ENCODE assay signal across 13 cellular contexts in the genomic region with DNA sequence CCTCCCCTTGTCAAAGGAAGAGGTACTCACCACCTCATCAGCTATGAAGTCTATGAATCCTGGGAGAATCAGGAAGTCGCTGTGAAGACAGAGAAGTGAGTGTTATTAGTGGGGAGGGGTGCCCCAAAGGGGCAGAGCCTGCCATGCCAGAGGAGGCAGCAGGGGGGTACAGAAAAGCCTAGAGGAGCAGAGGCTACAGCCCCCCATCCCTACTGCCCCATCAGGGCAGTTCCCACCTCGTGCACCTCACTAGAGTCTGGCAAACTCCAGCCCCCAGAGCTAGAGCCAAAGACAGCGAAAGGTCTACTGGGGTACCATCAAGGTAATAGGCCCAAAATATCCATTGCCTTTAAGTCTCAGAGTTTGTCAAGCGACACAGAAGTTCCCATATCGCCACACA. TPM values are rescaled to one million over a fixed set of nuclear protein-coding genes. Genes with fewer than 3 reads are reported as not detected.
DNase-seq lines count a peak whose midpoint lies in the region; ATAC-seq and TF ChIP-seq lines count a peak whose summit lies in the region.
"Had no signal": no experiment of that assay in that cellular context is flagged by ENCODE, and none has a peak within 500 bp of the region (broad histone marks: within the 10 kb centered on the region; RNA-seq: fewer than 3 reads in every experiment).

No MANE protein-coding gene starts in this region.

- peak overlapping the region; percentile 66 for H3K27ac Mint-ChIP-seq in activated T-cell treated with anti-CD3 and anti-CD28 coated beads, Interleukin-2, amount 50 U/mL, for 72 hours

- ATAC-seq in activated T-cell treated with anti-CD3 and anti-CD28 coated beads, Interleukin-2, amount 50 U/mL, for 72 hours (replicated peaks in 1 of 2), result no peak
- ATAC-seq in GM19351 (IDR thresholded peaks at IDR 0.05; ENCODE audit: unreplicated experiment), result no peak

- H3K4me1 Mint-ChIP-seq in activated T-cell treated with anti-CD3 and anti-CD28 coated beads, Interleukin-2, amount 50 U/mL, for 72 hours (ENCODE audit: low read depth), result peaks cover 45% of the 10 kb centered on the region

- intact Hi-C loops in stomach (cut with DNase I; ENCODE audit: low total_unique reads), result no loop called here

- H3K4me3 Mint-ChIP-seq in activated T-cell treated with anti-CD3 and anti-CD28 coated beads, Interleukin-2, amount 50 U/mL, for 72 hours, result peak overlapping the region; percentile 51 to 90

- no peak for DNase-seq in activated T-cell treated with anti-CD3 and anti-CD28 coated beads, Interleukin-2, amount 50 U/mL, for 72 hours
- no peak for DNase-seq in activated T-cell treated with anti-CD3 and anti-CD28 coated beads, Interleukin-2, amount 50 U/mL, for 1 hour
- DNase-seq in SK-N-MC (ENCODE audit: low read depth, low spot score) (no peak), fibroblast of mammary gland (ENCODE audit: low read depth) (no peak), stomach (no peak), SW 1271 (lab: John Stamatoyannopoulos, UW) (no peak), T1000 (lab: John Stamatoyannopoulos, UW) (no peak)
- DNase-seq: activated CD4-positive, alpha-beta T cell treated with anti-CD3 and anti-CD28 coated beads, Interleukin-2, amount 50 U/mL, for 1 hour; cortex of kidney; NCI-H1417 treated with DMSO at 0.1 percent for 48 hours; NCI-H524 treated with DMSO at 0.1 percent for 48 hours; SJCRH30 had no signal

- no peaks in the 10 kb centered on the region for H3K27me3 ChIP-seq in stomach
- H3K27me3 ChIP-seq: SJCRH30 had no signal

- H3K9me3 Mint-ChIP-seq in activated T-cell treated with anti-CD3 and anti-CD28 coated beads, Interleukin-2, amount 50 U/mL, for 72 hours, result no peaks in the 10 kb centered on the region

- TF ChIP-seq EP300 in stomach (IDR thresholded peaks at IDR 0.05), result no peak

- no peaks in the 10 kb centered on the region for H3K9me3 ChIP-seq in SK-N-MC (ENCODE audit: low read depth, low read length)
- H3K9me3 ChIP-seq in stomach, result no peaks in the 10 kb centered on the region
- H3K9me3 ChIP-seq: SJCRH30 had no signal

- H3K27me3 Mint-ChIP-seq in activated T-cell treated with anti-CD3 and anti-CD28 coated beads, Interleukin-2, amount 50 U/mL, for 72 hours (ENCODE audit: low read depth), result peaks cover 5% of the 10 kb centered on the region

- 51 to 78% (median 66%) methylated on average over 5 of the region's 5 CpGs for WGBS in stomach, 5 donors

- peak overlapping the region; percentile 35 for H3K9ac ChIP-seq in SK-N-MC (ENCODE audit: insufficient read length)

- TF ChIP-seq POLR2A in stomach (IDR thresholded peaks at IDR 0.05), result no peak

- peak overlapping the region; percentile 82 for H3K4me3 ChIP-seq in SK-N-MC
- peak overlapping the region; percentile 81 for H3K4me3 ChIP-seq in fibroblast of mammary gland (ENCODE audit: control insufficient read depth, low read depth, low read length)
- peak overlapping the region in 2 of 4 donors; percentile 76 to 87 for H3K4me3 ChIP-seq in stomach
- H3K4me3 ChIP-seq: SJCRH30 had no signal

- H3K27ac ChIP-seq in SK-N-MC, result no peak overlapping the region
- peak overlapping the region; percentile 69 to 94 (median 88) for H3K27ac ChIP-seq in stomach
- H3K27ac ChIP-seq: SJCRH30 had no signal

- peaks cover 41% of the 10 kb centered on the region for H3K36me3 ChIP-seq in SK-N-MC (ENCODE audit: insufficient read depth, low read length)
- H3K36me3 ChIP-seq in stomach, result peaks cover 20 to 48% (median 43%) of the 10 kb centered on the region in 4 donors

- no peak for TF ChIP-seq CTCF in fibroblast of mammary gland (conservative IDR thresholded peaks at IDR 0.05; ENCODE audit: control insufficient read depth, insufficient read depth, low read depth, low read length)
- no peak for TF ChIP-seq CTCF in stomach (IDR thresholded peaks at IDR 0.05)

- H3K4me1 ChIP-seq in stomach, result peaks cover 40 to 58% (median 52%) of the 10 kb centered on the region in 4 donors

- H3K36me3 Mint-ChIP-seq in activated T-cell treated with anti-CD3 and anti-CD28 coated beads, Interleukin-2, amount 50 U/mL, for 72 hours (ENCODE audit: insufficient read depth in 2 of 2), result no peaks in the 10 kb centered on the region

RNA-seq across cellular contexts. Expression of a gene that starts 6.1 kb away (rescaled TPM):
- 10 to 100 TPM; 39.5 to 41.3 TPM for total RNA-seq in activated T-cell treated with anti-CD3 and anti-CD28 coated beads, Interleukin-2, amount 50 U/mL, for 72 hours
- 100 to 1,000 TPM in 2 of 5 donors, 10 to 100 TPM in 3; 45.5 to 188 (median 94.4) TPM for total RNA-seq in stomach
- 10 to 100 TPM; 32.7 to 72.3 (median 59.7) TPM for polyA plus RNA-seq in stomach

RNA-seq across cellular contexts. Expression of a gene that starts 42.2 kb away (rescaled TPM):
- under 1 TPM; 0.14 to 0.70 TPM for total RNA-seq in activated T-cell treated with anti-CD3 and anti-CD28 coated beads, Interleukin-2, amount 50 U/mL, for 72 hours
- not detected for total RNA-seq in stomach
- polyA plus RNA-seq in stomach, result 1 to 10 TPM in 1 of 3 donors, under 1 TPM in 1, not detected in 1; 0.12 to 1.2 TPM

RNA-seq across cellular contexts. Expression of a gene that starts 52.0 kb away (rescaled TPM):
- 10 to 100 TPM; 42.7 to 59.9 TPM for total RNA-seq in activated T-cell treated with anti-CD3 and anti-CD28 coated beads, Interleukin-2, amount 50 U/mL, for 72 hours
- 10 to 100 TPM in 1 of 5 donors, 1 to 10 TPM in 2, under 1 TPM in 1, not detected in 1; 0.45 to 38.2 (median 2.3) TPM for total RNA-seq in stomach
- polyA plus RNA-seq in stomach, result 10 to 100 TPM in 2 of 3 donors, 1 to 10 TPM in 1; 8.1 to 25.8 (median 14.2) TPM

RNA-seq across cellular contexts. Expression of a gene that starts 60.0 kb away (rescaled TPM):
- total RNA-seq in activated T-cell treated with anti-CD3 and anti-CD28 coated beads, Interleukin-2, amount 50 U/mL, for 72 hours, result 10 to 100 TPM; 38.9 to 52.3 TPM
- total RNA-seq in stomach, result 100 to 1,000 TPM in 1 of 5 donors, 10 to 100 TPM in 4; 21.0 to 319 (median 54.8) TPM
- 10 to 100 TPM in 2 of 3 donors, 1 to 10 TPM in 1; 8.1 to 18.9 (median 15.6) TPM for polyA plus RNA-seq in stomach
